In the genomic region with DNA sequence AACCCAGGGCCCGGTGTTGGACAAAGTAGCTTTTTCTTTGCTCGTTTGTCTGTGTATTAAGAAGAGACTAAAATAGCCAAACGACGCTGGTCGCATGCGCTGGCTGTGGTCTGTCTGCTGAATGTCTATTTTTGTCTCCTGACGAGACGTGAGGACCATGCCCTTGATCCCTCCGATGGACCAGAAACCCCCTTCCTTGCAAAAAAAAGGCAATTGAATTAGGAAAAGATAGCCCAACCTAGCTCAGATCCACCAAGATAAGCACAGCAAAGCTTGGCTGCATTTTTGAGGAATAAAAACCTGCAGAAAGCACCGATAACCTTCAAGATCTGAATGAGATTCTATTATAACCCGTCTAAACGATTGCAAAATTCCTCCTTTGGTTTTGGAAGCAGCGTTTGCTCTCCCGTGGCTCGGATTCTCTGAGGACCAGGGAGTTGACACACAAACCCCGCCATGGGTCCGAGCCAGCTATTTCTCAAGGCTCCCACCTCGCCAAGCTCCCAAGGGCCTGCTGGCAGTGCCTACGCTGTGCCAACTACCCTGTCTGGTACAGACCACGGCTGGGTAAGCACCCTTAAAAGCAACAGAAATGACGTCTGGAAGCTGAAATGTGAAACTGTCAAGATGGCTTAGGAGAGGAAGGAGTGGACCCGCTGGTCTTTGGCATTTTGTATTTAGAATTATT, we compare ENCODE assay signal across 11 cellular contexts. TPM values are rescaled to one million over a fixed set of nuclear protein-coding genes. Genes with fewer than 3 reads are reported as not detected.
DNase-seq lines count a peak whose midpoint lies in the region; ATAC-seq and TF ChIP-seq lines count a peak whose summit lies in the region.
"Had no signal": no experiment of that assay in that cellular context is flagged by ENCODE, and none has a peak within 500 bp of the region (broad histone marks: within the 10 kb centered on the region; RNA-seq: fewer than 3 reads in every experiment).

No MANE protein-coding gene starts in this region.

- H3K36me3 Mint-ChIP-seq in activated CD8-positive, alpha-beta T cell treated with anti-CD3 and anti-CD28 coated beads, Interleukin-2, amount 10 ng/mL, durations not matched to agents 7 days and 5 days (ENCODE audit: low read depth): no peaks in the 10 kb centered on the region
- H3K36me3 Mint-ChIP-seq: type B pancreatic cell had no signal

- no peaks in the 10 kb centered on the region for H3K79me2 ChIP-seq in osteoblast (ENCODE audit: insufficient read depth, low read length)

- TF ChIP-seq CTCF in osteoblast (IDR thresholded peaks at IDR 0.05; ENCODE audit: extremely low read depth, low read depth, low read length): no peak

- no peak overlapping the region for H3K27ac Mint-ChIP-seq in activated CD8-positive, alpha-beta T cell treated with anti-CD3 and anti-CD28 coated beads, Interleukin-2, amount 10 ng/mL, durations not matched to agents 7 days and 5 days
- H3K27ac Mint-ChIP-seq: type B pancreatic cell had no signal

- no peak for ATAC-seq in activated CD8-positive, alpha-beta T cell treated with anti-CD3 and anti-CD28 coated beads, Interleukin-2, amount 10 ng/mL, durations not matched to agents 7 days and 5 days
- ATAC-seq in GM18873 (IDR thresholded peaks at IDR 0.05; ENCODE audit: low FRiP score, unreplicated experiment) (no peak), GM18868 (IDR thresholded peaks at IDR 0.05; ENCODE audit: unreplicated experiment) (no peak)

- peak overlapping the region; percentile 63 for H3K4me3 ChIP-seq in osteoblast (ENCODE audit: insufficient read depth, low read length)

- H4K20me1 ChIP-seq in osteoblast (ENCODE audit: insufficient read depth, low read length): peaks cover 8% of the 10 kb centered on the region

- H3K27me3 Mint-ChIP-seq in activated CD8-positive, alpha-beta T cell treated with anti-CD3 and anti-CD28 coated beads, Interleukin-2, amount 10 ng/mL, durations not matched to agents 7 days and 5 days (ENCODE audit: low read depth): peaks cover 9% of the 10 kb centered on the region

- DNase-seq in C1 segment of cervical spinal cord (lab: John Stamatoyannopoulos, UW): peak in 8 of 14 donors; percentile 24 to 68 (median 34)
- peak; percentile 80 to 94 for DNase-seq in NCI-H446 (lab: John Stamatoyannopoulos, UW)
- DNase-seq in fibroblast of gingiva (ENCODE audit: low read depth): peak; percentile 95
- peak; percentile 96 for DNase-seq in osteoblast (ENCODE audit: insufficient read length, low spot score, missing footprints)
- DNase-seq in activated CD8-positive, alpha-beta T cell treated with anti-CD3 and anti-CD28 coated beads, Interleukin-2, amount 10 ng/mL, durations not matched to agents 7 days and 5 days: no peak
- DNase-seq in HPDE6-E6E7 (ENCODE audit: extremely low spot score): no peak
- DNase-seq: activated CD4-positive, alpha-beta T cell treated with anti-CD3 and anti-CD28 coated beads, Interleukin-2, amount 50 U/mL, for 4 hours; GOT3 had no signal

- H3K9me3 ChIP-seq in osteoblast (ENCODE audit: low read depth, low read length): no peaks in the 10 kb centered on the region

- H3K27ac ChIP-seq in osteoblast (ENCODE audit: low read depth, low read length): peak overlapping the region; percentile 16

- H3K27me3 ChIP-seq in osteoblast (ENCODE audit: insufficient read depth, low read length): peaks cover 4% of the 10 kb centered on the region

- H3K36me3 ChIP-seq in osteoblast (ENCODE audit: insufficient read depth, low read length): no peaks in the 10 kb centered on the region

- H3K4me1 ChIP-seq in osteoblast (ENCODE audit: insufficient read depth, low read length): peaks cover 19% of the 10 kb centered on the region

- H2AFZ ChIP-seq in osteoblast (ENCODE audit: low read length): no peak overlapping the region

- POLR2A ChIA-PET in activated CD8-positive, alpha-beta T cell treated with anti-CD3 and anti-CD28 coated beads, Interleukin-2, amount 10 ng/mL, durations not matched to agents 7 days and 5 days (lab: Charles Lee): no interaction called here

- no peak overlapping the region for H3K4me3 Mint-ChIP-seq in activated CD8-positive, alpha-beta T cell treated with anti-CD3 and anti-CD28 coated beads, Interleukin-2, amount 10 ng/mL, durations not matched to agents 7 days and 5 days
- H3K4me3 Mint-ChIP-seq: type B pancreatic cell had no signal

- peak overlapping the region; percentile 85 for H3K4me2 ChIP-seq in osteoblast (ENCODE audit: insufficient read depth, low read length)

- no peaks in the 10 kb centered on the region for H3K9me3 Mint-ChIP-seq in activated CD8-positive, alpha-beta T cell treated with anti-CD3 and anti-CD28 coated beads, Interleukin-2, amount 10 ng/mL, durations not matched to agents 7 days and 5 days (ENCODE audit: insufficient read depth)
- H3K9me3 Mint-ChIP-seq: type B pancreatic cell had no signal

- peaks cover 1% of the 10 kb centered on the region for H3K4me1 Mint-ChIP-seq in activated CD8-positive, alpha-beta T cell treated with anti-CD3 and anti-CD28 coated beads, Interleukin-2, amount 10 ng/mL, durations not matched to agents 7 days and 5 days (ENCODE audit: low read depth)

- CTCF ChIA-PET in activated CD8-positive, alpha-beta T cell treated with anti-CD3 and anti-CD28 coated beads, Interleukin-2, amount 10 ng/mL, durations not matched to agents 7 days and 5 days (lab: Charles Lee): no interaction called here

RNA-seq across cellular contexts. Expression of gene TTYH3, which starts 17.7 kb away (rescaled TPM):
- 28.3 and 29.0 TPM in 2 replicates for total RNA-seq in osteoblast
- total RNA-seq in activated CD8-positive, alpha-beta T cell treated with anti-CD3 and anti-CD28 coated beads, Interleukin-2, amount 10 ng/mL, durations not matched to agents 7 days and 5 days: 10 to 100 TPM; 37.0 to 37.7 TPM

RNA-seq across cellular contexts. Expression of gene IQCE, which starts 55.3 kb away (rescaled TPM):
- 15.3 and 18.8 TPM in 2 replicates for total RNA-seq in osteoblast
- total RNA-seq in activated CD8-positive, alpha-beta T cell treated with anti-CD3 and anti-CD28 coated beads, Interleukin-2, amount 10 ng/mL, durations not matched to agents 7 days and 5 days: 10 to 100 TPM; 11.6 to 12.4 TPM

RNA-seq across cellular contexts. Expression of gene BRAT1, which starts 58.7 kb away (rescaled TPM):
- 23.9 and 28.2 TPM in 2 replicates for total RNA-seq in osteoblast
- total RNA-seq in activated CD8-positive, alpha-beta T cell treated with anti-CD3 and anti-CD28 coated beads, Interleukin-2, amount 10 ng/mL, durations not matched to agents 7 days and 5 days: 10 to 100 TPM; 39.4 to 40.7 TPM

Comparison
In these comparisons a context has a peak if more than half of its experiments do, and no peak if none do; other contexts are left out.
1. DNase-seq: peak in C1 segment of cervical spinal cord (8 of 14), NCI-H446 (2 of 2), fibroblast of gingiva (single experiment) and osteoblast (single experiment); none in activated CD8-positive, alpha-beta T cell treated with anti-CD3 and anti-CD28 coated beads, Interleukin-2, amount 10 ng/mL, durations not matched to agents 7 days and 5 days (single experiment) and HPDE6-E6E7 (single experiment).